9 cellular contexts compared by ENCODE assay signal in the genomic region with DNA sequence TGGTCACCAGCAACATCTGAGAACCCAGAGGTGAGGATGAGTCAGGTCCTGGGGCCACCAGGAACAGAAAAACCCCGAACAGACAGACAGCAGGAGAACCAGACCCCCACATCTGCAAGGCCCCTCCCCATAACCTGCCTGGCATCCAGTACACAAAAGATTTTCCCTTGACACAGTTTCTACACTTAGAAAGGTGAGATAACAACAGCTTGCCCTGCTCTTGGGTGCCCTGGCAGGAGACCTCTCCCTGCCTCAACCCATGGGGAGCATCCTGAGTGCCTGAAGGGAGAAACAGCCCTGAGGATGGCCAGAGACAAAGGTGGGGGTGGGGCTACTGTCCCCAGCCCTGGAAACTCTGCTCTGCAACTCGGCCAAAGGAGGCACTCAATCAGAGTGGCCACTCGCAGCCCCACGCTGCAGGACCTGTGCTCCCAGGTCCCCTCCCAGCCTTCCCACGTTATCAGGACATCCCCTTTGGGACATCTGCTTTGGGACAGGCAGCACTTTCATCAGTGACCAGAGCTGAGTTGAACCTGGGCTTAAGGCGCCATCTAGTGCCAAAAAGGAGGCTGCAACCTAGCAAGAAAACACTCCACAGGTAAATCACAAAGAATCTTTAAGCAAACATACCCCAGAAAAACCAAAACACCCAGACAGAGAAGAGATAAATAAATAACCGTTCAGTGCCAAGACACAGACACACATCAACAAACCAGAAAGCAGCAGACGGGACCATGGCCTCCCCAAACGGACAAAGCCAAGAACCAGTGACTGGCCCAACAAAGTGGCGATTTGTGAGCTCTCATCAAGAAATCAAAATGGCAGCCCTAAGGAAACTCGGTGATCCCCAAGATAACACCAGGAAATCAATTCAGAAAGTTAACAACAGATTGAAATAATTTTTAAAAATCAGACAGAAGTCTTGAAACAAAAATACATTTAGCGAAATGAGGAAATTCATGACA.
DNase-seq lines count a peak whose midpoint lies in the region; ATAC-seq and TF ChIP-seq lines count a peak whose summit lies in the region.
"Had no signal": no experiment of that assay in that cellular context is flagged by ENCODE, and none has a peak within 500 bp of the region (broad histone marks: within the 10 kb centered on the region; RNA-seq: fewer than 3 reads in every experiment).

No MANE protein-coding gene starts in this region.

- CTCF ChIA-PET in activated naive CD4-positive, alpha-beta T cell treated with anti-CD3 and anti-CD28 coated beads for 36 hours (lab: Charles Lee), result interaction anchor here (0.8 kb wide), 1 partner anchor 56 kb away, joined by 3 read pairs; no protein-coding TSS in a partner anchor

- peaks cover 2% of the 10 kb centered on the region for H3K27me3 Mint-ChIP-seq in activated naive CD4-positive, alpha-beta T cell treated with anti-CD3 and anti-CD28 coated beads for 36 hours (ENCODE audit: low read depth)
- H3K27me3 Mint-ChIP-seq in chondrocyte (ENCODE audit: low read depth), result peaks cover 21% of the 10 kb centered on the region
- H3K27me3 Mint-ChIP-seq in stimulated activated memory B cell treated with anti-CD40 and anti-IgM and Interleukin-4, amounts not matched to agents 10 μg/mL and 1 μg/mL and 100 μg/mL, for 72 hours, result peaks cover 27% of the 10 kb centered on the region

- H3K36me3 Mint-ChIP-seq in activated naive CD4-positive, alpha-beta T cell treated with anti-CD3 and anti-CD28 coated beads for 36 hours (ENCODE audit: low read depth), result peaks cover 2% of the 10 kb centered on the region
- H3K36me3 Mint-ChIP-seq in chondrocyte (ENCODE audit: low read depth), result peaks cover 1% of the 10 kb centered on the region
- no peaks in the 10 kb centered on the region for H3K36me3 Mint-ChIP-seq in stimulated activated memory B cell treated with anti-CD40 and anti-IgM and Interleukin-4, amounts not matched to agents 10 μg/mL and 1 μg/mL and 100 μg/mL, for 72 hours

- H3K4me3 Mint-ChIP-seq in activated naive CD4-positive, alpha-beta T cell treated with anti-CD3 and anti-CD28 coated beads for 36 hours, result no peak overlapping the region
- H3K4me3 Mint-ChIP-seq in chondrocyte (ENCODE audit: unreplicated experiment), result no peak overlapping the region
- H3K4me3 Mint-ChIP-seq in stimulated activated memory B cell treated with anti-CD40 and anti-IgM and Interleukin-4, amounts not matched to agents 10 μg/mL and 1 μg/mL and 100 μg/mL, for 72 hours, result no peak overlapping the region

- H3K4me1 Mint-ChIP-seq in activated naive CD4-positive, alpha-beta T cell treated with anti-CD3 and anti-CD28 coated beads for 36 hours (ENCODE audit: low read depth), result no peaks in the 10 kb centered on the region
- no peaks in the 10 kb centered on the region for H3K4me1 Mint-ChIP-seq in chondrocyte (ENCODE audit: low read depth)
- H3K4me1 Mint-ChIP-seq in stimulated activated memory B cell treated with anti-CD40 and anti-IgM and Interleukin-4, amounts not matched to agents 10 μg/mL and 1 μg/mL and 100 μg/mL, for 72 hours, result no peaks in the 10 kb centered on the region

- intact Hi-C loops in activated naive CD4-positive, alpha-beta T cell treated with anti-CD3 and anti-CD28 coated beads for 36 hours (cut with micrococcal nuclease), result no loop called here
- intact Hi-C loops in sciatic nerve (cut with DNase I), result no loop called here

- ATAC-seq in sciatic nerve, result no peak
- no peak for ATAC-seq in stimulated activated memory B cell treated with anti-CD40 and anti-IgM and Interleukin-4, amounts not matched to agents 10 μg/mL and 1 μg/mL and 100 μg/mL, for 72 hours

- DNase-seq in activated naive CD4-positive, alpha-beta T cell treated with anti-CD3 and anti-CD28 coated beads for 36 hours, result peak; percentile 34
- no peak for DNase-seq in activated naive CD4-positive, alpha-beta T cell (lab: John Stamatoyannopoulos, UW)
- DNase-seq in NCI-H345 (lab: John Stamatoyannopoulos, UW), result peak; percentile 36
- DNase-seq in chondrocyte (ENCODE audit: low spot score), result peak; percentile 40
- DNase-seq in superior temporal gyrus (ENCODE audit: extremely low spot score), result peak; percentile 13
- DNase-seq in sciatic nerve (ENCODE audit: low spot score), result no peak
- DNase-seq in putamen (ENCODE audit: low spot score), result no peak
- DNase-seq: GF-D8 had no signal

- H3K9me3 Mint-ChIP-seq in activated naive CD4-positive, alpha-beta T cell treated with anti-CD3 and anti-CD28 coated beads for 36 hours, result peaks cover 13% of the 10 kb centered on the region
- peaks cover 19% of the 10 kb centered on the region for H3K9me3 Mint-ChIP-seq in chondrocyte (ENCODE audit: low read depth)
- H3K9me3 Mint-ChIP-seq in stimulated activated memory B cell treated with anti-CD40 and anti-IgM and Interleukin-4, amounts not matched to agents 10 μg/mL and 1 μg/mL and 100 μg/mL, for 72 hours, result peaks cover 8% of the 10 kb centered on the region

- no peak overlapping the region for H3K27ac Mint-ChIP-seq in activated naive CD4-positive, alpha-beta T cell treated with anti-CD3 and anti-CD28 coated beads for 36 hours
- H3K27ac Mint-ChIP-seq in chondrocyte (ENCODE audit: unreplicated experiment), result no peak overlapping the region
- H3K27ac Mint-ChIP-seq in stimulated activated memory B cell treated with anti-CD40 and anti-IgM and Interleukin-4, amounts not matched to agents 10 μg/mL and 1 μg/mL and 100 μg/mL, for 72 hours, result no peak overlapping the region

- TF ChIP-seq CTCF in chondrocyte (IDR thresholded peaks at IDR 0.05), result peak; percentile 58

Comparison
In these comparisons a context has a peak if more than half of its experiments do, and no peak if none do; other contexts are left out.
1. DNase-seq: peak in activated naive CD4-positive, alpha-beta T cell treated with anti-CD3 and anti-CD28 coated beads for 36 hours (single experiment), NCI-H345 (single experiment), chondrocyte (single experiment) and superior temporal gyrus (single experiment); none in activated naive CD4-positive, alpha-beta T cell (0 of 4), sciatic nerve (single experiment) and putamen (single experiment).